ENCODE assay signal across 32 cellular contexts in genomic region chr10:119928411-119928810, GRCh38.
"Had no signal": no experiment of that assay in that cellular context is flagged by ENCODE, and none has a peak within 500 bp of the region (broad histone marks: within the 10 kb centered on the region; RNA-seq: fewer than 3 reads in every experiment).

No MANE protein-coding gene starts in this region.

- H3K9me3 Mint-ChIP-seq: activated CD4-positive, alpha-beta T cell treated with anti-CD3 and anti-CD28 coated beads, Interleukin-2, amount 10 ng/mL, durations not matched to agents 7 days and 5 days; activated naive CD8-positive, alpha-beta T cell treated with anti-CD3 and anti-CD28 coated beads for 36 hours had no signal

- H3K27ac Mint-ChIP-seq: activated CD4-positive, alpha-beta T cell treated with anti-CD3 and anti-CD28 coated beads for 36 hours; activated CD4-positive, alpha-beta T cell treated with anti-CD3 and anti-CD28 coated beads, Interleukin-2, amount 10 ng/mL, durations not matched to agents 7 days and 5 days; activated CD8-positive, alpha-beta memory T cell treated with anti-CD3 and anti-CD28 coated beads, Interleukin-2, amount 10 ng/mL, durations not matched to agents 7 days and 5 days; activated naive CD8-positive, alpha-beta T cell treated with anti-CD3 and anti-CD28 coated beads for 36 hours had no signal

- H3K27me3 Mint-ChIP-seq: activated CD4-positive, alpha-beta T cell treated with anti-CD3 and anti-CD28 coated beads for 36 hours; activated CD4-positive, alpha-beta T cell treated with anti-CD3 and anti-CD28 coated beads, Interleukin-2, amount 10 ng/mL, durations not matched to agents 7 days and 5 days; activated CD8-positive, alpha-beta memory T cell treated with anti-CD3 and anti-CD28 coated beads, Interleukin-2, amount 10 ng/mL, durations not matched to agents 7 days and 5 days; activated naive CD8-positive, alpha-beta T cell treated with anti-CD3 and anti-CD28 coated beads for 36 hours had no signal

- ATAC-seq: activated CD4-positive, alpha-beta T cell treated with anti-CD3 and anti-CD28 coated beads for 36 hours; activated CD4-positive, CD25-positive, alpha-beta regulatory T cell treated with anti-CD3 and anti-CD28 coated beads, Interleukin-2, amount 50 U/mL, for 24 hours; activated CD8-positive, alpha-beta memory T cell treated with anti-CD3 and anti-CD28 coated beads, Interleukin-2, amount 10 ng/mL, durations not matched to agents 7 days and 5 days; Panc1 had no signal

- FAIRE-seq: TTC549 had no signal

- H3K4me3 Mint-ChIP-seq: activated CD4-positive, alpha-beta T cell treated with anti-CD3 and anti-CD28 coated beads for 36 hours; activated CD4-positive, alpha-beta T cell treated with anti-CD3 and anti-CD28 coated beads, Interleukin-2, amount 10 ng/mL, durations not matched to agents 7 days and 5 days; activated CD8-positive, alpha-beta memory T cell treated with anti-CD3 and anti-CD28 coated beads, Interleukin-2, amount 10 ng/mL, durations not matched to agents 7 days and 5 days; activated naive CD8-positive, alpha-beta T cell treated with anti-CD3 and anti-CD28 coated beads for 36 hours had no signal

- DNase-seq: activated CD4-positive, alpha-beta T cell treated with anti-CD3 and anti-CD28 coated beads for 36 hours; activated CD4-positive, alpha-beta T cell treated with anti-CD3 and anti-CD28 coated beads, Interleukin-2, amount 10 ng/mL, durations not matched to agents 7 days and 5 days; activated CD4-positive, alpha-beta T cell treated with anti-CD3 and anti-CD28 coated beads, Interleukin-2, amount 50 U/mL, for 48 hours; activated CD8-positive, alpha-beta memory T cell treated with anti-CD3 and anti-CD28 coated beads for 24 hours; activated CD8-positive, alpha-beta memory T cell treated with anti-CD3 and anti-CD28 coated beads, Interleukin-2, amount 10 ng/mL, durations not matched to agents 7 days and 5 days; activated CD8-positive, alpha-beta memory T cell treated with anti-CD3 and anti-CD28 coated beads, Interleukin-2, amount 50 U/mL, for 48 hours; activated effector memory CD4-positive, alpha-beta T cell treated with anti-CD3 and anti-CD28 coated beads, Interleukin-2, amount 50 U/mL, for 16 hours; activated naive CD4-positive, alpha-beta T cell; activated naive CD4-positive, alpha-beta T cell treated with anti-CD3 and anti-CD28 coated beads, Interleukin-2, amount 50 U/mL, for 16 hours; activated naive CD8-positive, alpha-beta T cell treated with anti-CD3 and anti-CD28 coated beads for 36 hours; amniotic stem cell; aorta; brain microvascular endothelial cell; central memory CD4-positive, alpha-beta T cell; NCI-H1092 treated with DMSO at 0.1 percent for 48 hours; NCI-H1417; NCI-H146; NCI-H187; NCI-H2029 treated with DMSO at 0.1 percent for 48 hours; NCI-H2107; NCI-H2171; NCI-H2227 treated with DMSO at 0.1 percent for 48 hours; NCI-H446; NCI-H510A treated with DMSO at 0.1 percent for 48 hours; NCI-H526 treated with DMSO at 0.1 percent for 48 hours; NCI-H774; SHP77; SJCRH30; T1000 had no signal
